8 cellular contexts compared by ENCODE assay signal in genomic region chr2:186256540-186256939, GRCh38.
A peak's percentile ranks its signal among the peaks of the same experiment; 100 is the strongest.
DNase-seq lines count a peak whose midpoint lies in the region; ATAC-seq and TF ChIP-seq lines count a peak whose summit lies in the region.

No MANE protein-coding gene starts in this region.

- peak; percentile 47 for TF ChIP-seq CTCF in AG09309 (IDR thresholded peaks at IDR 0.05; ENCODE audit: control insufficient read depth, insufficient read depth, low read depth, low read length, missing control alignments)
- peak; percentile 58 for TF ChIP-seq CTCF in fibroblast of the aortic adventitia (IDR thresholded peaks at IDR 0.05; ENCODE audit: insufficient read depth, low read length)

- DNase-seq in AG09309 (ENCODE audit: low read depth) = peak; percentile 8
- peak; percentile 21 for DNase-seq in KG1 (lab: John Stamatoyannopoulos, UW)
- DNase-seq in RKO (ENCODE audit: low spot score) = peak; percentile 72
- peak; percentile 67 for DNase-seq in fibroblast of the aortic adventitia (ENCODE audit: low read depth)
- peak; percentile 14 for DNase-seq in skeletal muscle cell (ENCODE audit: low read depth)
- no peak for DNase-seq in activated T-cell treated with anti-CD3 and anti-CD28 coated beads, Interleukin-2, amount 50 U/mL, for 1 hour

- no peak overlapping the region for H3K4me3 ChIP-seq in AG09309 (ENCODE audit: control insufficient read depth, low read depth, low read length)
- H3K4me3 ChIP-seq in fibroblast of the aortic adventitia (ENCODE audit: low read depth, low read length) = no peak overlapping the region
- H3K4me3 ChIP-seq in skeletal muscle cell (ENCODE audit: low read depth, low read length) = no peak overlapping the region

- ATAC-seq in GM18907 (IDR thresholded peaks at IDR 0.05; ENCODE audit: unreplicated experiment) = peak; percentile 89
- ATAC-seq in HG02588 (IDR thresholded peaks at IDR 0.05; ENCODE audit: unreplicated experiment) = no peak
